8 cellular contexts compared by ENCODE assay signal in genomic region chr7:105012503-105013282, GRCh38. TPM values are rescaled to one million over a fixed set of nuclear protein-coding genes. Genes with fewer than 3 reads are reported as not detected.
DNase-seq lines count a peak whose midpoint lies in the region; ATAC-seq, FAIRE-seq and TF ChIP-seq lines count a peak whose summit lies in the region.

No MANE protein-coding gene starts in this region.

- peak overlapping the region; percentile 89 for H2BK120ac ChIP-seq in H1 (replicated peaks; ENCODE audit: low read depth, low read length)
- H2BK120ac ChIP-seq in mesenchymal stem cell (ENCODE audit: low read depth, low read length): peak overlapping the region; percentile 99

- peaks cover 74% of the 10 kb centered on the region for H3K36me3 Mint-ChIP-seq in activated CD8-positive, alpha-beta memory T cell treated with anti-CD3 and anti-CD28 coated beads, Interleukin-2, amount 10 ng/mL, durations not matched to agents 7 days and 5 days

- TF ChIP-seq RAD21 in H1 (IDR thresholded peaks at IDR 0.05 in 1 of 2, conservative IDR thresholded peaks at IDR 0.05 in 1 of 2; ENCODE audit: low read depth in 2 of 2, low read length in 2 of 2): no peak

- peak overlapping the region; percentile 100 for H4K5ac ChIP-seq in H1 (ENCODE audit: insufficient read length, low read depth, low read length)

- DNase-seq in COR-L47 (lab: John Stamatoyannopoulos, UW) (peak; percentile 96), HT1080 (ENCODE audit: low read depth) (peak; percentile 98), NOMO-1 (lab: John Stamatoyannopoulos, UW; ENCODE audit: unreplicated experiment in 2 of 2) (peak; percentile 77 to 87), H1 (ENCODE audit: low read depth in 1 of 2, low spot score in 2 of 2) (peak; percentile 89 to 94), mesenchymal stem cell (peak; percentile 99)
- DNase-seq in activated CD8-positive, alpha-beta memory T cell treated with anti-CD3 and anti-CD28 coated beads, Interleukin-2, amount 10 ng/mL, durations not matched to agents 7 days and 5 days: peak; percentile 100
- peak; percentile 99 for DNase-seq in stimulated activated CD8-positive, alpha-beta memory T cell treated with anti-CD3 and anti-CD28 coated beads, Interleukin-12 subunit alpha, Interleukin-12 subunit beta, amount 100 ng/mL, for 24 hours (ENCODE audit: extremely low read depth)

- peaks cover 5% of the 10 kb centered on the region for H3K27me3 Mint-ChIP-seq in activated CD8-positive, alpha-beta memory T cell treated with anti-CD3 and anti-CD28 coated beads, Interleukin-2, amount 10 ng/mL, durations not matched to agents 7 days and 5 days

- H3K18ac ChIP-seq in H1 (ENCODE audit: extremely low read depth, low read length): peak overlapping the region; percentile 99
- peak overlapping the region; percentile 99 to 100 for H3K18ac ChIP-seq in mesenchymal stem cell (ENCODE audit: low read depth in 1 of 2, low read length in 2 of 2)

- H3K27me3 ChIP-seq in H1 (replicated peaks in 1 of 4; ENCODE audit: control insufficient read depth in 3 of 4, extremely low read depth in 1 of 4, insufficient read depth in 3 of 4, low read length in 3 of 4) (no peaks in the 10 kb centered on the region), mesenchymal stem cell (ENCODE audit: control insufficient read depth in 1 of 2, insufficient read depth in 1 of 2, low read length in 2 of 2) (no peaks in the 10 kb centered on the region)

- no peak for FAIRE-seq in H1 (lab: Jason Lieb, UNC)

- no peaks in the 10 kb centered on the region for H3K79me1 ChIP-seq in H1 (ENCODE audit: low read depth, low read length)
- H3K79me1 ChIP-seq in mesenchymal stem cell (replicated peaks; ENCODE audit: low read length, poor library complexity, severe bottlenecking): no peaks in the 10 kb centered on the region

- H3K23ac ChIP-seq in H1 (ENCODE audit: insufficient read length) (no peak overlapping the region), mesenchymal stem cell (ENCODE audit: low read length in 2 of 2) (no peak overlapping the region)

- 0 out of 4 replicates have a peak, but pooled peaks of 1 of the 3 experiments have one; percentile 2 for TF ChIP-seq CTCF in H1 (IDR thresholded peaks at IDR 0.05; ENCODE audit: control extremely low read depth in 1 of 3, insufficient read depth in 1 of 3, low read depth in 1 of 3, low read length in 3 of 3)

- peaks cover 36 to 56% of the 10 kb centered on the region in 2 experiments for H3K79me2 ChIP-seq in H1 (ENCODE audit: control insufficient read depth in 1 of 2, insufficient read depth in 2 of 2, low read length in 2 of 2)

- peak overlapping the region; percentile 89 to 99 (median 97) for H3K4me3 ChIP-seq in H1 (ENCODE audit: extremely low read depth in 1 of 4, insufficient read depth in 2 of 4, low read depth in 3 of 4, low read length in 4 of 4)
- H3K4me3 ChIP-seq in mesenchymal stem cell (ENCODE audit: insufficient read depth in 1 of 2, low read depth in 1 of 2, low read length in 2 of 2): peak overlapping the region; percentile 98 to 99

- H3K4ac ChIP-seq in H1 (replicated peaks; ENCODE audit: insufficient read length, low read depth, low read length): peak overlapping the region; percentile 100
- peak overlapping the region; percentile 96 to 100 for H3K4ac ChIP-seq in mesenchymal stem cell (ENCODE audit: low read depth in 1 of 2, low read length in 2 of 2)

- peak in 1 of 2 experiments; percentile 80; a peak in 1 of 3 replicates for TF ChIP-seq EP300 in H1 (IDR thresholded peaks at IDR 0.05; ENCODE audit: borderline replicate concordance in 1 of 2, low read depth in 2 of 2, low read length in 2 of 2)

- H3K4me3 Mint-ChIP-seq in activated CD8-positive, alpha-beta memory T cell treated with anti-CD3 and anti-CD28 coated beads, Interleukin-2, amount 10 ng/mL, durations not matched to agents 7 days and 5 days: peak overlapping the region; percentile 100

- H2BK15ac ChIP-seq in H1 (ENCODE audit: low read length) (no peak overlapping the region), mesenchymal stem cell (ENCODE audit: low read depth, poor library complexity, severe bottlenecking) (peak overlapping the region; percentile 83)

- H3K4me2 ChIP-seq in H1 (ENCODE audit: insufficient read depth in 1 of 2, low read depth in 2 of 2, low read length in 2 of 2) (peak overlapping the region; percentile 49 to 81), mesenchymal stem cell (ENCODE audit: low read length, poor library complexity, severe bottlenecking) (peak overlapping the region; percentile 77)

- WGBS in H1 (ENCODE audit: extremely low coverage in 1 of 2, insufficient coverage in 1 of 2, insufficient read length in 1 of 2, insufficient replicate concordance in 2 of 2, low coverage in 1 of 2, low lambda C conversion rate in 2 of 2, missing lambda C conversion rate in 1 of 2), 2 experiments: 0% methylated on average over 41 of the region's 59 CpGs; no CpG with 5 or more reads in 1 of the 2 experiments
- WGBS in mesenchymal stem cell: under 1% methylated on average over 59 of the region's 59 CpGs

- H3K56ac ChIP-seq in H1 (replicated peaks; ENCODE audit: insufficient read length, low read depth, low read length): peak overlapping the region; percentile 99

- H4K91ac ChIP-seq in H1 (replicated peaks; ENCODE audit: insufficient read length, low read length) (peak overlapping the region; percentile 98), mesenchymal stem cell (ENCODE audit: low read length) (peak overlapping the region; percentile 100)

- no peak overlapping the region for H2BK20ac ChIP-seq in H1 (ENCODE audit: low read length)

- H3K4me1 Mint-ChIP-seq in activated CD8-positive, alpha-beta memory T cell treated with anti-CD3 and anti-CD28 coated beads, Interleukin-2, amount 10 ng/mL, durations not matched to agents 7 days and 5 days: peaks cover 36% of the 10 kb centered on the region

- H2AFZ ChIP-seq in H1 (ENCODE audit: low read length) (peak overlapping the region; percentile 71; the same call in 1 of the 2 replicates), mesenchymal stem cell (ENCODE audit: low read depth, low read length) (no peak overlapping the region)

- H4K20me1 ChIP-seq in H1 (replicated peaks in 1 of 2; ENCODE audit: control insufficient read depth in 1 of 2, insufficient read depth in 2 of 2, low read length in 2 of 2): peaks cover 8 to 10% of the 10 kb centered on the region in 2 experiments

- POLR2A ChIA-PET in H1 (lab: Charles Lee; ENCODE audit: partially characterized antibody): interaction anchor here (0.8 to 6.7 kb wide), 27 partner anchors 9 to 631 kb away, joined by 3 to 118 read pairs (median 5); no protein-coding TSS in a partner anchor

- peak overlapping the region; percentile 100 for H4K8ac ChIP-seq in H1 (ENCODE audit: extremely low read depth, insufficient read depth, low read length)
- H4K8ac ChIP-seq in mesenchymal stem cell (ENCODE audit: low read length): peak overlapping the region; percentile 100

- H3K36me3 ChIP-seq in H1 (ENCODE audit: control insufficient read depth in 2 of 4, insufficient read depth in 4 of 4, low read length in 3 of 4) (peaks cover 0 to 12% (median 0%) of the 10 kb centered on the region in 4 experiments; a peak in 1 of 8 replicates), mesenchymal stem cell (ENCODE audit: control insufficient read depth in 1 of 2, insufficient read depth in 2 of 2, low read depth in 1 of 2, low read length in 2 of 2) (peaks cover 4 to 18% of the 10 kb centered on the region in 2 experiments)

- H3K9ac ChIP-seq in H1 (replicated peaks in 1 of 4; ENCODE audit: extremely low read depth in 1 of 4, low read depth in 3 of 4, low read length in 3 of 4): peak overlapping the region; percentile 100
- peak overlapping the region; percentile 100 for H3K9ac ChIP-seq in mesenchymal stem cell (ENCODE audit: low read length)

- peaks cover 0 to 9% (median 1%) of the 10 kb centered on the region in 4 experiments; a peak in 3 of 7 replicates for H3K4me1 ChIP-seq in H1 (replicated peaks in 1 of 4; ENCODE audit: control insufficient read depth in 3 of 4, insufficient read depth in 4 of 4, low read length in 3 of 4)
- peaks cover 3% of the 10 kb centered on the region for H3K4me1 ChIP-seq in mesenchymal stem cell (ENCODE audit: control insufficient read depth, insufficient read depth, low read depth, low read length)

- H3K27ac Mint-ChIP-seq in activated CD8-positive, alpha-beta memory T cell treated with anti-CD3 and anti-CD28 coated beads, Interleukin-2, amount 10 ng/mL, durations not matched to agents 7 days and 5 days: peak overlapping the region; percentile 100

- peak; percentile 63 for ATAC-seq in GM21367 (IDR thresholded peaks at IDR 0.05; ENCODE audit: unreplicated experiment)
- peak; percentile 76 for ATAC-seq in activated CD8-positive, alpha-beta memory T cell treated with anti-CD3 and anti-CD28 coated beads, Interleukin-2, amount 10 ng/mL, durations not matched to agents 7 days and 5 days

- H3K9me3 Mint-ChIP-seq in activated CD8-positive, alpha-beta memory T cell treated with anti-CD3 and anti-CD28 coated beads, Interleukin-2, amount 10 ng/mL, durations not matched to agents 7 days and 5 days (ENCODE audit: low read depth): no peaks in the 10 kb centered on the region

- TF ChIP-seq POLR2A in H1 (IDR thresholded peaks at IDR 0.05; ENCODE audit: control extremely low read depth in 1 of 2, low read depth in 2 of 2, low read length in 2 of 2): peak; percentile 85 to 95

- no peaks in the 10 kb centered on the region for H3K9me3 ChIP-seq in H1 (ENCODE audit: insufficient read depth in 2 of 2, low read depth in 1 of 2, low read length in 1 of 2)
- H3K9me3 ChIP-seq in mesenchymal stem cell (ENCODE audit: control insufficient read depth, low read length): no peaks in the 10 kb centered on the region

- peaks cover 5% of the 10 kb centered on the region; the same call in 1 of the 2 replicates for H3K23me2 ChIP-seq in H1 (ENCODE audit: low read depth, low read length)

- peak overlapping the region; percentile 99; the same call in 1 of the 2 replicates for H2BK12ac ChIP-seq in H1 (ENCODE audit: low read depth, low read length)
- peak overlapping the region; percentile 6 to 74 for H2BK12ac ChIP-seq in mesenchymal stem cell (ENCODE audit: low read length in 2 of 2)

- CTCF ChIA-PET in activated CD8-positive, alpha-beta memory T cell treated with anti-CD3 and anti-CD28 coated beads, Interleukin-2, amount 10 ng/mL, durations not matched to agents 7 days and 5 days (lab: Charles Lee): interaction anchor here (0.7 to 6.5 kb wide), 11 partner anchors 10 to 71 kb away, joined by 3 to 58 read pairs (median 6); no protein-coding TSS in a partner anchor
- CTCF ChIA-PET in H1 (lab: Charles Lee; ENCODE audit: partially characterized antibody): interaction anchor here (0.6 to 3.4 kb wide), 6 partner anchors 11 to 74 kb away, joined by 3 to 18 read pairs (median 4); no protein-coding TSS in a partner anchor

- H2AK5ac ChIP-seq in H1 (ENCODE audit: low read depth, low read length) (peak overlapping the region; percentile 99; the same call in 1 of the 2 replicates), mesenchymal stem cell (ENCODE audit: low read length, severe bottlenecking) (peak overlapping the region; percentile 100)

- peak overlapping the region; percentile 100 for H2BK5ac ChIP-seq in H1 (ENCODE audit: low read depth, low read length)
- peak overlapping the region; percentile 100 for H2BK5ac ChIP-seq in mesenchymal stem cell (ENCODE audit: low read depth, low read length, poor library complexity, severe bottlenecking)

- peak overlapping the region; percentile 84 for H3K14ac ChIP-seq in H1 (ENCODE audit: insufficient read length)
- H3K14ac ChIP-seq in mesenchymal stem cell (ENCODE audit: low read length in 2 of 2): peak overlapping the region in 1 of 2 experiments; percentile 89

- peak overlapping the region; percentile 100 for H3K27ac ChIP-seq in H1 (ENCODE audit: low read depth, low read length)
- peak overlapping the region; percentile 98 for H3K27ac ChIP-seq in mesenchymal stem cell (ENCODE audit: low read length, poor library complexity, severe bottlenecking)

RNA-seq across cellular contexts. Expression of gene KMT2E, which starts 1.3 kb away (rescaled TPM):
- total RNA-seq in HT1080 (2014; rRNA removed; shearing (Covaris generic)): 16.6 and 23.3 TPM in 2 replicates
- 9.3 and 12.6 TPM in 2 replicates for polyA plus RNA-seq in HT1080 (2015; cell fraction: cytosol; rRNA removed)
- polyA plus RNA-seq in HT1080 (2015; cell fraction: nucleus; rRNA removed): 23.5 and 24.2 TPM in 2 replicates
- total RNA-seq in activated CD8-positive, alpha-beta memory T cell treated with anti-CD3 and anti-CD28 coated beads, Interleukin-2, amount 10 ng/mL, durations not matched to agents 7 days and 5 days: 100 to 1,000 TPM; 110 to 127 TPM
- total RNA-seq in H1 (2021; fragmentation: NEBNext Ultra II Directional; extraction: Animal tissue kit (Norgen Biotek cat#: 25700)): 43.8 and 45.0 TPM in 2 replicates
- 10.9 and 12.5 TPM in 2 replicates for polyA plus RNA-seq in H1 (2011; rRNA removed)
- polyA plus RNA-seq in H1 (2011; cell fraction: cytosol; rRNA removed): 10.3 TPM
- 29.9 TPM for polyA plus RNA-seq in H1 (2011; cell fraction: nucleus; rRNA removed)
- 29.3 to 30.8 TPM (median 30.3 TPM) in 4 replicates for polyA plus RNA-seq in H1 (2012, experiment 1 of 2)
- polyA plus RNA-seq in H1 (2012, experiment 2 of 2): 1.4 TPM
- polyA plus RNA-seq in H1 (2013, experiment 1 of 2): 23.6 TPM
- 21.7 TPM for polyA plus RNA-seq in H1 (2013, experiment 2 of 2)
- polyA minus RNA-seq in H1 (2011; rRNA and poly(A)+ RNA removed): 60.3 and 78.3 TPM in 2 replicates
- polyA minus RNA-seq in H1 (2011; cell fraction: cytosol; rRNA and poly(A)+ RNA removed): 24.1 TPM
- 127 TPM for polyA minus RNA-seq in H1 (2011; cell fraction: nucleus; rRNA and poly(A)+ RNA removed)
- 37.5 TPM for polyA plus RNA-seq in mesenchymal stem cell (2013, experiment 1 of 2)
- 35.8 TPM for polyA plus RNA-seq in mesenchymal stem cell (2013, experiment 2 of 2)

Comparison
In these comparisons a context has a peak if more than half of its experiments do, and no peak if none do; other contexts are left out.
1. Peak in every context shown above with its lines: DNase-seq, ATAC-seq, H3K4me3 ChIP-seq and H3K27ac ChIP-seq.